In the genomic region with DNA sequence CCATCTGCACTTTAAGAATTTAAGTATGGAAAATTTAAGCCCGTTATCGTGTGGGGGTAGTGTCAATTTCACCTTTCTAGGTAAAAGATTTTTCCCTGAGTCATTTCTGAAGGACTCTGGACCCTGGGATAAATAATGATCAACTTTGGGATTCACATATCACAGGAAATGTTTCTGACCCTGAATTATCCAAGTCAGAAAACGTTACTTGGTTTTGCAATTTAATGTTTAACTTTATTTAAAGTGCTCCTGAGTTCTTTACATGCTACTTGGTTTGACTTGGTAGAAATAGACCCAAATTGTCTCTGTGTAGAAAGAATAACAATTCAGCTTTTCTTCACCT, we compare ENCODE assay signal across 25 cellular contexts. TPM values are rescaled to one million over a fixed set of nuclear protein-coding genes. Genes with fewer than 3 reads are reported as not detected.
"Had no signal": no experiment of that assay in that cellular context is flagged by ENCODE, and none has a peak within 500 bp of the region (broad histone marks: within the 10 kb centered on the region; RNA-seq: fewer than 3 reads in every experiment).

No MANE protein-coding gene starts in this region.

- H3K27me3 ChIP-seq: MG63 had no signal

- H3K4me1 Mint-ChIP-seq: brain, WTC11 had no signal

- H3K27me3 Mint-ChIP-seq: activated CD8-positive, alpha-beta memory T cell treated with anti-CD3 and anti-CD28 coated beads, Interleukin-2, amount 10 ng/mL, durations not matched to agents 7 days and 5 days; central memory CD8-positive, alpha-beta T cell had no signal

- H3K9me3 ChIP-seq: MG63 had no signal

- ATAC-seq: WTC11 had no signal

- DNase-seq: activated CD4-positive, alpha-beta T cell treated with anti-CD3 and anti-CD28 coated beads for 48 hours; activated CD4-positive, alpha-beta T cell treated with anti-CD3 and anti-CD28 coated beads, Interleukin-2, amount 50 U/mL, for 48 hours; activated CD4-positive, CD25-positive, alpha-beta regulatory T cell treated with anti-CD3 and anti-CD28 coated beads, Interleukin-2, amount 50 U/mL, for 72 hours; activated CD8-positive, alpha-beta memory T cell treated with anti-CD3 and anti-CD28 coated beads, Interleukin-2, amount 10 ng/mL, durations not matched to agents 7 days and 5 days; activated effector memory CD4-positive, alpha-beta T cell treated with anti-CD3 and anti-CD28 coated beads, Interleukin-2, amount 50 U/mL, for 16 hours; activated naive CD4-positive, alpha-beta T cell treated with Interleukin-2 at 50 U/mL for 16 hours; activated T-cell treated with anti-CD3 and anti-CD28 coated beads, Interleukin-2, amount 50 U/mL, for 24 hours; amygdala; MG63; NCI-H1092 treated with DMSO at 0.1 percent for 48 hours; NCI-H1436; NCI-H1694 treated with DMSO at 0.1 percent for 48 hours; NCI-H2029 treated with DMSO at 0.1 percent for 48 hours; NCI-H446; NCI-H524; PC-9; SIG-M5 had no signal

- H3K4me3 Mint-ChIP-seq: activated CD8-positive, alpha-beta memory T cell treated with anti-CD3 and anti-CD28 coated beads, Interleukin-2, amount 10 ng/mL, durations not matched to agents 7 days and 5 days; activated naive CD8-positive, alpha-beta T cell; activated T-cell treated with anti-CD3 and anti-CD28 coated beads, Interleukin-2, amount 50 U/mL, for 24 hours; brain; central memory CD8-positive, alpha-beta T cell; WTC11 had no signal

- H3K27ac ChIP-seq: PC-9 had no signal

- H2AFZ ChIP-seq: PC-9 had no signal

- H3K4me3 ChIP-seq: MG63, PC-9 had no signal

- H3K36me3 Mint-ChIP-seq: activated naive CD8-positive, alpha-beta T cell; brain; WTC11 had no signal

- H3K36me3 ChIP-seq: MG63 had no signal

- H3K4me2 ChIP-seq: PC-9 had no signal

- H3K27ac Mint-ChIP-seq: activated CD8-positive, alpha-beta memory T cell treated with anti-CD3 and anti-CD28 coated beads, Interleukin-2, amount 10 ng/mL, durations not matched to agents 7 days and 5 days; activated naive CD8-positive, alpha-beta T cell; activated T-cell treated with anti-CD3 and anti-CD28 coated beads, Interleukin-2, amount 50 U/mL, for 24 hours; activated T-helper 1 cell treated with anti-CD3 and anti-CD28 coated beads, Interleukin-12 subunit alpha, Interleukin-12 subunit beta, Interleukin-2, Interleukin-4 antibody, amounts not matched to agents 30 ng/mL and 10 ng/mL and 1 ng/mL, durations not matched to agents 14 hours and 24 hours and 36 hours; brain; WTC11 had no signal

RNA-seq across cellular contexts. Expression of a gene that starts 1.5 kb away (rescaled TPM):
- total RNA-seq: astrocyte, PC-9, RPMI7951, WTC11 had no signal

RNA-seq across cellular contexts. Expression of a gene that starts 43.7 kb away (rescaled TPM):
- total RNA-seq: activated CD8-positive, alpha-beta memory T cell treated with anti-CD3 and anti-CD28 coated beads, Interleukin-2, amount 10 ng/mL, durations not matched to agents 7 days and 5 days; activated T-helper 1 cell treated with anti-CD3 and anti-CD28 coated beads, Interleukin-12 subunit alpha, Interleukin-12 subunit beta, Interleukin-2, Interleukin-4 antibody, amounts not matched to agents 30 ng/mL and 10 ng/mL and 1 ng/mL, durations not matched to agents 14 hours and 24 hours and 36 hours; astrocyte; PC-9; RPMI7951; T-helper 2 cell treated with Interferon-gamma antibody and Interleukin-4, amounts not matched to agents 100 ng/mL and 5 ng/mL, for 36 hours; WTC11 had no signal

RNA-seq across cellular contexts. Expression of a gene that starts 55.0 kb away (rescaled TPM):
- total RNA-seq: activated CD8-positive, alpha-beta memory T cell treated with anti-CD3 and anti-CD28 coated beads, Interleukin-2, amount 10 ng/mL, durations not matched to agents 7 days and 5 days; astrocyte; PC-9; RPMI7951; T-helper 2 cell treated with Interferon-gamma antibody and Interleukin-4, amounts not matched to agents 100 ng/mL and 5 ng/mL, for 36 hours; WTC11 had no signal
